Comparison of ENCODE assay signal across 1 cellular context in the genomic region with DNA sequence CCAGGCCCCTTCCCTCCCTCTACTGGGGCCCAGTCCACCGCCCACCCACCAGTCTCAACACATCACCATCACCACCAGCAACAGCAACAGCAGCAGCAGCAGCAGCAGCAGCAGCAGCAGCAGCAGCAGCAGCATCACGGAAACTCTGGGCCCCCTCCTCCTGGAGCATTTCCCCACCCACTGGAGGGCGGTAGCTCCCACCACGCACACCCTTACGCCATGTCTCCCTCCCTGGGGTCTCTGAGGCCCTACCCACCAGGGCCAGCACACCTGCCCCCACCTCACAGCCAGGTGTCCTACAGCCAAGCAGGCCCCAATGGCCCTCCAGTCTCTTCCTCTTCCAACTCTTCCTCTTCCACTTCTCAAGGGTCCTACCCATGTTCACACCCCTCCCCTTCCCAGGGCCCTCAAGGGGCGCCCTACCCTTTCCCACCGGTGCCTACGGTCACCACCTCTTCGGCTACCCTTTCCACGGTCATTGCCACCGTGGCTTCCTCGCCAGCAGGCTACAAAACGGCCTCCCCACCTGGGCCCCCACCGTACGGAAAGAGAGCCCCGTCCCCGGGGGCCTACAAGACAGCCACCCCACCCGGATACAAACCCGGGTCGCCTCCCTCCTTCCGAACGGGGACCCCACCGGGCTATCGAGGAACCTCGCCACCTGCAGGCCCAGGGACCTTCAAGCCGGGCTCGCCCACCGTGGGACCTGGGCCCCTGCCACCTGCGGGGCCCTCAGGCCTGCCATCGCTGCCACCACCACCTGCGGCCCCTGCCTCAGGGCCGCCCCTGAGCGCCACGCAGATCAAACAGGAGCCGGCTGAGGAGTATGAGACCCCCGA.
TF ChIP-seq lines count a peak whose summit lies in the region.

No MANE protein-coding gene starts in this region.

TF ChIP-seq in HEK293, 187 proteins besides CTCF, POLR2A, EP300 and RAD21 (continued from another document):
- TF ChIP-seq ZFP3 (tag by site-specific recombination; IDR thresholded peaks at IDR 0.05; ENCODE audit: low read depth) = no peak
